9 cellular contexts compared by ENCODE assay signal in genomic region chr11:123509737-123510578, GRCh38.
A peak's percentile ranks its signal among the peaks of the same experiment; 100 is the strongest.
DNase-seq lines count a peak whose midpoint lies in the region; ATAC-seq and TF ChIP-seq lines count a peak whose summit lies in the region.
"Had no signal": no experiment of that assay in that cellular context is flagged by ENCODE, and none has a peak within 500 bp of the region (broad histone marks: within the 10 kb centered on the region; RNA-seq: fewer than 3 reads in every experiment).

No MANE protein-coding gene starts in this region.

- H3K4me1 Mint-ChIP-seq in HFFc6 (ENCODE audit: low read depth) = peaks cover 37% of the 10 kb centered on the region

- peaks cover 4% of the 10 kb centered on the region for H3K27me3 ChIP-seq in gastroesophageal sphincter

- H3K9me3 Mint-ChIP-seq in HFFc6 = no peaks in the 10 kb centered on the region

- TF ChIP-seq CTCF in HFFc6 (IDR thresholded peaks at IDR 0.05) (no peak), gastroesophageal sphincter (IDR thresholded peaks at IDR 0.05) (no peak)

- no peaks in the 10 kb centered on the region for H3K36me3 ChIP-seq in gastroesophageal sphincter

- H3K4me1 ChIP-seq in gastroesophageal sphincter = peaks cover 0 to 8% (median 0%) of the 10 kb centered on the region in 3 donors

- WGBS in gastroesophageal sphincter (ENCODE audit: low coverage in 1 of 2), 2 donors = 52 to 54% methylated on average over 7 to 13 of the region's 18 CpGs

- no peak overlapping the region for H3K27ac ChIP-seq in gastroesophageal sphincter

- TF ChIP-seq POLR2A in gastroesophageal sphincter (IDR thresholded peaks at IDR 0.05) = no peak

- H3K9me3 ChIP-seq in gastroesophageal sphincter = no peaks in the 10 kb centered on the region

- no peaks in the 10 kb centered on the region for H3K27me3 Mint-ChIP-seq in HFFc6 (ENCODE audit: insufficient read depth)

- TF ChIP-seq EP300 in gastroesophageal sphincter (IDR thresholded peaks at IDR 0.05) = no peak

- no peak overlapping the region for H3K4me3 Mint-ChIP-seq in HFFc6

- peaks cover 7% of the 10 kb centered on the region; the same call in 1 of the 2 replicates for H3K36me3 Mint-ChIP-seq in HFFc6 (ENCODE audit: low read depth)

- ATAC-seq in SK-N-SH treated with all-trans-retinoic acid at 6 μM for 48 hours (peak; percentile 92), gastroesophageal sphincter (peak; percentile 60), HG02588 (IDR thresholded peaks at IDR 0.05; ENCODE audit: unreplicated experiment) (no peak)

- H3K4me3 ChIP-seq in gastroesophageal sphincter (no peak overlapping the region), skeletal muscle cell (ENCODE audit: low read depth, low read length) (no peak overlapping the region)

- H3K27ac Mint-ChIP-seq in HFFc6 = peak overlapping the region; percentile 42; the same call in 1 of the 2 replicates

- peak; percentile 21 for DNase-seq in HFFc6
- peak; percentile 63 for DNase-seq in skeletal muscle cell (ENCODE audit: low read depth)
- DNase-seq in MV-4-11 (lab: John Stamatoyannopoulos, UW) = no peak
- no peak for DNase-seq in kidney glomerular epithelial cell (lab: John Stamatoyannopoulos, UW)
- DNase-seq: NCI-H748 treated with DMSO at 0.1 percent for 48 hours; stimulated activated CD4-positive, alpha-beta T cell treated with anti-CD3 and anti-CD28 coated beads, Interleukin-12 subunit alpha, Interleukin-12 subunit beta, amount 100 ng/mL, for 4 hours had no signal

TF ChIP-seq in SK-N-SH treated with all-trans-retinoic acid at 6 μM for 48 hours, 23 proteins besides CTCF, POLR2A, EP300 and RAD21:
- TF ChIP-seq ZNF70 (CRISPR knock-in tag; IDR thresholded peaks at IDR 0.05) (no peak), ZFP3 (CRISPR knock-in tag; IDR thresholded peaks at IDR 0.05) (no peak), ARNTL (CRISPR knock-in tag; IDR thresholded peaks at IDR 0.05; ENCODE audit: borderline replicate concordance, low read depth) (no peak), CSDC2 (CRISPR knock-in tag; IDR thresholded peaks at IDR 0.05) (no peak), ESRRG (CRISPR knock-in tag; IDR thresholded peaks at IDR 0.05) (no peak), GLIS3 (CRISPR knock-in tag; IDR thresholded peaks at IDR 0.05) (no peak), TSHZ2 (CRISPR knock-in tag; IDR thresholded peaks at IDR 0.05) (peak; percentile 36; the same call in 1 of the 2 replicates), TCF4 (CRISPR knock-in tag; IDR thresholded peaks at IDR 0.05; ENCODE audit: borderline replicate concordance) (no peak), ZNF565 (CRISPR knock-in tag; conservative IDR thresholded peaks at IDR 0.05; ENCODE audit: low read depth) (no peak), POU6F1 (CRISPR knock-in tag; IDR thresholded peaks at IDR 0.05; ENCODE audit: borderline replicate concordance, low read depth) (no peak), ISL1 (CRISPR knock-in tag; IDR thresholded peaks at IDR 0.05) (no peak), BACH2 (CRISPR knock-in tag; IDR thresholded peaks at IDR 0.05; ENCODE audit: borderline replicate concordance) (0 out of 2 replicates have a peak, but pooled peaks have one; percentile 54), TOX (CRISPR knock-in tag; IDR thresholded peaks at IDR 0.05; ENCODE audit: borderline replicate concordance) (no peak), PATZ1 (CRISPR knock-in tag; IDR thresholded peaks at IDR 0.05; ENCODE audit: borderline replicate concordance) (no peak), SNAI2 (CRISPR knock-in tag; IDR thresholded peaks at IDR 0.05) (no peak), ZFP30 (CRISPR knock-in tag; IDR thresholded peaks at IDR 0.05) (no peak), OSR1 (CRISPR knock-in tag; IDR thresholded peaks at IDR 0.05) (no peak)

Comparison
In these comparisons a context has a peak if more than half of its experiments do, and no peak if none do; other contexts are left out.
1. DNase-seq: peak in HFFc6 (single experiment) and skeletal muscle cell (single experiment); none in MV-4-11 (single experiment) and kidney glomerular epithelial cell (single experiment).